ENCODE assay signal across 11 cellular contexts in genomic region chr11:69635210-69635609, GRCh38.
"Had no signal": no experiment of that assay in that cellular context is flagged by ENCODE, and none has a peak within 500 bp of the region (broad histone marks: within the 10 kb centered on the region; RNA-seq: fewer than 3 reads in every experiment).

No MANE protein-coding gene starts in this region.

- DNase-seq: colonic mucosa; effector CD4-positive, alpha-beta T cell; foreskin melanocyte; naive thymus-derived CD4-positive, alpha-beta T cell; nephron progenitor cell; stimulated activated CD4-positive, alpha-beta T cell treated with anti-CD3 and anti-CD28 coated beads, Interleukin-12 subunit alpha, Interleukin-12 subunit beta, amount 100 ng/mL, for 4 hours; stimulated activated naive CD4-positive, alpha-beta T cell; trophoblast cell had no signal

- H2AFZ ChIP-seq: hepatocyte had no signal

- ATAC-seq: naive thymus-derived CD4-positive, alpha-beta T cell; sciatic nerve had no signal

- H3K79me2 ChIP-seq: hepatocyte had no signal

- H3K27ac ChIP-seq: colonic mucosa, hepatocyte, neutrophil had no signal

- H3K27ac Mint-ChIP-seq: nephron progenitor cell had no signal

- H3K36me3 ChIP-seq: colonic mucosa, neutrophil had no signal

- H3K9me3 ChIP-seq: colonic mucosa, neutrophil had no signal

- H3K4me3 ChIP-seq: colonic mucosa, hepatocyte had no signal
